In genomic region chr5:65766159-65766558, GRCh38 we compare ENCODE assay signal across 1 cellular context.
TF ChIP-seq lines count a peak whose summit lies in the region.

No MANE protein-coding gene starts in this region.

TF ChIP-seq in GM12878, 131 proteins besides CTCF, POLR2A, EP300 and RAD21:
- no peak for TF ChIP-seq PAX5 (IDR thresholded peaks at IDR 0.05; ENCODE audit: borderline replicate concordance, low read depth, low read length)
- no peak for TF ChIP-seq HCFC1 (IDR thresholded peaks at IDR 0.05; ENCODE audit: low read length)
- no peak for TF ChIP-seq ZSCAN29 (IDR thresholded peaks at IDR 0.05)
- no peak for TF ChIP-seq REST (IDR thresholded peaks at IDR 0.05; ENCODE audit: low read depth, low read length)
- no peak for TF ChIP-seq SPI1 (IDR thresholded peaks at IDR 0.05; ENCODE audit: borderline replicate concordance, insufficient read depth, low read depth, low read length)
- no peak for TF ChIP-seq SMAD1 (IDR thresholded peaks at IDR 0.05; ENCODE audit: low read depth, partially characterized antibody)
- TF ChIP-seq NFYA (IDR thresholded peaks at IDR 0.05; ENCODE audit: borderline replicate concordance, low read depth, low read length) = no peak
- no peak for TF ChIP-seq FOXM1 (IDR thresholded peaks at IDR 0.05; ENCODE audit: low read depth, low read length)
- TF ChIP-seq TCF7 (IDR thresholded peaks at IDR 0.05; ENCODE audit: borderline replicate concordance) = no peak
- no peak for TF ChIP-seq EGR1 (IDR thresholded peaks at IDR 0.05; ENCODE audit: borderline replicate concordance in 1 of 2, low read depth in 2 of 2, low read length in 2 of 2)
- TF ChIP-seq E2F4 (IDR thresholded peaks at IDR 0.05; ENCODE audit: low read depth, low read length) = no peak
